ENCODE assay signal across 19 cellular contexts in the genomic region with DNA sequence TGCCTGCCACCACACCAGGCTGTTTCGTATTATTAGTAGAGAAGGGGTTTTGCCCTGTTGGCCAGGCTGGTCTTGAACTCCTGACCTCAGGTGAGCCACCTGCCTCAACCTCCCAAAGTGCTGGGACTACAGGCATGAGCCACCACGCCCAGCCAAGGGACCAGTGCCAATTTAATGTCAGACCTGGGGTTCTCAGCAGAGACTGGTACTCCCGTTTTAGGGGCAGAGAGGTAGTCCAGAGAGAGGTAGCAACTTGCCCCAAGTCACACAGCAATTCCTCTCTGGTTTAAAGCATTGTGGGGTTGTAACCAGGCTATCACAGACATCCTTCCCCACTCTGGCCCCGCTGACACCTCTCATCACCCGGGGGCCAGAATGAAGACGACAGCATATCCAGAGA.
DNase-seq lines count a peak whose midpoint lies in the region; ATAC-seq, FAIRE-seq and TF ChIP-seq lines count a peak whose summit lies in the region.
"Had no signal": no experiment of that assay in that cellular context is flagged by ENCODE, and none has a peak within 500 bp of the region (broad histone marks: within the 10 kb centered on the region; RNA-seq: fewer than 3 reads in every experiment).

No MANE protein-coding gene starts in this region.

- H4K20me1 ChIP-seq in hepatocyte (ENCODE audit: insufficient read depth, poor library complexity, severe bottlenecking) = no peaks in the 10 kb centered on the region

- TF ChIP-seq CTCF in A549 (IDR thresholded peaks at IDR 0.05) (no peak), glutamatergic neuron (IDR thresholded peaks at IDR 0.05; ENCODE audit: partially characterized antibody, unreplicated experiment) (no peak), hepatocyte (IDR thresholded peaks at IDR 0.05; ENCODE audit: poor library complexity) (no peak)
- no peak for TF ChIP-seq CTCF in CD4-positive, alpha-beta T cell (IDR thresholded peaks at IDR 0.05)

- H3K4me1 ChIP-seq in A549 (peaks cover 9% of the 10 kb centered on the region; the same call in 2 of the 3 replicates), hepatocyte (ENCODE audit: insufficient read depth) (no peaks in the 10 kb centered on the region)

- no peaks in the 10 kb centered on the region for H3K9me3 ChIP-seq in A549
- H3K9me3 ChIP-seq in CD4-positive, alpha-beta T cell (ENCODE audit: control insufficient read depth, low read length) = no peaks in the 10 kb centered on the region
- no peaks in the 10 kb centered on the region for H3K9me3 ChIP-seq in hepatocyte (ENCODE audit: low read depth)

- no peak overlapping the region for H3K27ac Mint-ChIP-seq in CD4-positive, alpha-beta T cell
- H3K27ac Mint-ChIP-seq in activated naive CD8-positive, alpha-beta T cell = no peak overlapping the region
- peak overlapping the region; percentile 12 for H3K27ac Mint-ChIP-seq in glutamatergic neuron (ENCODE audit: unreplicated experiment)
- H3K27ac Mint-ChIP-seq: CD14-positive monocyte had no signal

- no peaks in the 10 kb centered on the region for H3K9me2 ChIP-seq in hepatocyte (replicated peaks; ENCODE audit: insufficient read depth)

- H3K4me1 Mint-ChIP-seq in CD4-positive, alpha-beta T cell (ENCODE audit: low read depth) = no peaks in the 10 kb centered on the region
- H3K4me1 Mint-ChIP-seq in activated naive CD8-positive, alpha-beta T cell (ENCODE audit: low read depth) = peaks cover 8% of the 10 kb centered on the region
- no peaks in the 10 kb centered on the region for H3K4me1 Mint-ChIP-seq in glutamatergic neuron (ENCODE audit: low read depth, unreplicated experiment)

- FAIRE-seq in A549 (lab: Jason Lieb, UNC) = no peak

- no peak for TF ChIP-seq RAD21 in A549 (conservative IDR thresholded peaks at IDR 0.05 in 1 of 2, IDR thresholded peaks at IDR 0.05 in 1 of 2)

- no peaks in the 10 kb centered on the region for H3K79me2 ChIP-seq in hepatocyte

- no peak for TF ChIP-seq EP300 in A549 (IDR thresholded peaks at IDR 0.05)

- H3K27me3 ChIP-seq in CD4-positive, alpha-beta T cell (ENCODE audit: control insufficient read depth, insufficient read depth, low read length) = peaks cover 7% of the 10 kb centered on the region
- no peaks in the 10 kb centered on the region for H3K27me3 ChIP-seq in hepatocyte

- WGBS in A549 (ENCODE audit: missing lambda C conversion rate) = 70% methylated on average over 5 of the region's 6 CpGs
- 90% methylated on average over 6 of the region's 6 CpGs for WGBS in hepatocyte (ENCODE audit: low lambda C conversion rate, missing lambda C conversion rate)

- POLR2A ChIA-PET in A549 (lab: Yijun Ruan, JAX) = no interaction called here
- POLR2A ChIA-PET in CD4-positive, alpha-beta T cell (lab: Charles Lee) = no interaction called here

- peak overlapping the region in 1 of 2 experiments; percentile 93; a peak in 2 of 6 replicates for H3K27ac ChIP-seq in A549
- no peak overlapping the region for H3K27ac ChIP-seq in CD4-positive, alpha-beta T cell (ENCODE audit: low read depth, low read length)
- no peak overlapping the region for H3K27ac ChIP-seq in hepatocyte

- no peaks in the 10 kb centered on the region for H3K36me3 Mint-ChIP-seq in CD4-positive, alpha-beta T cell (ENCODE audit: low read depth)
- H3K36me3 Mint-ChIP-seq in activated naive CD8-positive, alpha-beta T cell = no peaks in the 10 kb centered on the region
- no peaks in the 10 kb centered on the region for H3K36me3 Mint-ChIP-seq in glutamatergic neuron (ENCODE audit: unreplicated experiment)
- H3K36me3 Mint-ChIP-seq: CD14-positive monocyte had no signal

- intact Hi-C loops in CD4-positive, alpha-beta T cell (cut with DNase I, micrococcal nuclease) = no loop called here

- H2AFZ ChIP-seq in hepatocyte = no peak overlapping the region

- TF ChIP-seq POLR2A in A549 (IDR thresholded peaks at IDR 0.05; ENCODE audit: low read length) = no peak

- no peaks in the 10 kb centered on the region for H3K36me3 ChIP-seq in hepatocyte (replicated peaks; ENCODE audit: insufficient read depth, low read depth)

- DNase-seq in A549 (ENCODE audit: low read depth in 1 of 2, low spot score in 1 of 2) (no peak), glutamatergic neuron (no peak), NCI-H226 (no peak), NCI-H774 (lab: John Stamatoyannopoulos, UW) (no peak), hepatocyte (ENCODE audit: low spot score) (no peak)
- DNase-seq in CD4-positive, alpha-beta T cell = no peak
- DNase-seq: ACHN, GF-D8, HCEC 1CT, KBM-7, NCI-H1694, NCI-H2081 treated with DMSO at 0.1 percent for 48 hours, NCI-H510A treated with DMSO at 0.1 percent for 48 hours, NCI-H82, RPMI8226, SIG-M5 had no signal

- peak overlapping the region; percentile 79; the same call in 1 of the 3 replicates for H3K4me2 ChIP-seq in A549
- H3K4me2 ChIP-seq in hepatocyte = no peak overlapping the region

- no peak for ATAC-seq in A549
- no peak for ATAC-seq in CD4-positive, alpha-beta T cell (ENCODE audit: poor library complexity)
- ATAC-seq: SK-N-SH treated with all-trans-retinoic acid at 6 μM for 48 hours had no signal

- CTCF ChIA-PET in A549 (lab: Yijun Ruan, JAX) = no interaction called here
- CTCF ChIA-PET in CD4-positive, alpha-beta T cell (lab: Charles Lee) = no interaction called here

- H3K27me3 Mint-ChIP-seq in CD4-positive, alpha-beta T cell = peaks cover 30% of the 10 kb centered on the region
- peaks cover 13% of the 10 kb centered on the region for H3K27me3 Mint-ChIP-seq in activated naive CD8-positive, alpha-beta T cell
- H3K27me3 Mint-ChIP-seq in glutamatergic neuron (ENCODE audit: unreplicated experiment) = peaks cover 21% of the 10 kb centered on the region

- no peak overlapping the region; the same call in 2 of the 3 replicates for H3K4me3 ChIP-seq in A549
- H3K4me3 ChIP-seq in hepatocyte = no peak overlapping the region

- H3K4me3 Mint-ChIP-seq in CD4-positive, alpha-beta T cell = peak overlapping the region; percentile 15
- H3K4me3 Mint-ChIP-seq in activated naive CD8-positive, alpha-beta T cell = peak overlapping the region; percentile 46
- no peak overlapping the region for H3K4me3 Mint-ChIP-seq in glutamatergic neuron (ENCODE audit: unreplicated experiment)

- H3K9me3 Mint-ChIP-seq in CD4-positive, alpha-beta T cell = no peaks in the 10 kb centered on the region
- H3K9me3 Mint-ChIP-seq in activated naive CD8-positive, alpha-beta T cell (ENCODE audit: low read depth) = no peaks in the 10 kb centered on the region
- peaks cover 14% of the 10 kb centered on the region for H3K9me3 Mint-ChIP-seq in glutamatergic neuron (ENCODE audit: unreplicated experiment)

TF ChIP-seq in A549, 52 proteins besides CTCF, POLR2A, EP300 and RAD21:
- TF ChIP-seq ZNF302 (CRISPR knock-in tag; IDR thresholded peaks at IDR 0.05) = no peak
- TF ChIP-seq HDAC2 (IDR thresholded peaks at IDR 0.05) = no peak
- TF ChIP-seq BHLHE40 (IDR thresholded peaks at IDR 0.05; ENCODE audit: low read depth, low read length) = no peak
- TF ChIP-seq MAZ (IDR thresholded peaks at IDR 0.05; ENCODE audit: borderline replicate concordance, low read depth, low read length) = no peak
- TF ChIP-seq KDM1A (IDR thresholded peaks at IDR 0.05; ENCODE audit: low read depth) = no peak
- no peak for TF ChIP-seq HMGXB4 (CRISPR knock-in tag; IDR thresholded peaks at IDR 0.05; ENCODE audit: borderline replicate concordance)
- no peak for TF ChIP-seq USF2 (IDR thresholded peaks at IDR 0.05)
- TF ChIP-seq FOSB (CRISPR knock-in tag; IDR thresholded peaks at IDR 0.05) = no peak
- no peak for TF ChIP-seq ZFP36 (IDR thresholded peaks at IDR 0.05; ENCODE audit: borderline replicate concordance, partially characterized antibody)
- TF ChIP-seq JUN (IDR thresholded peaks at IDR 0.05) = no peak
- TF ChIP-seq SREBF2 (IDR thresholded peaks at IDR 0.05) = no peak
TF ChIP-seq in A549: peak in this region for 0.
